ENCODE assay signal across 28 cellular contexts in genomic region chr3:138468451-138468850, GRCh38. TPM values are rescaled to one million over a fixed set of nuclear protein-coding genes. Genes with fewer than 3 reads are reported as not detected.
DNase-seq lines count a peak whose midpoint lies in the region; ATAC-seq, FAIRE-seq and TF ChIP-seq lines count a peak whose summit lies in the region.
"Had no signal": no experiment of that assay in that cellular context is flagged by ENCODE, and none has a peak within 500 bp of the region (broad histone marks: within the 10 kb centered on the region; RNA-seq: fewer than 3 reads in every experiment).

No MANE protein-coding gene starts in this region.

- no peaks in the 10 kb centered on the region for H3K9me3 ChIP-seq in esophagus muscularis mucosa
- H3K9me3 ChIP-seq in lower lobe of right lung = no peaks in the 10 kb centered on the region
- no peaks in the 10 kb centered on the region for H3K9me3 ChIP-seq in gastrocnemius medialis
- no peaks in the 10 kb centered on the region for H3K9me3 ChIP-seq in upper lobe of left lung
- H3K9me3 ChIP-seq in T-helper 17 cell (ENCODE audit: control insufficient read depth, low read length, poor library complexity, severe bottlenecking) = no peaks in the 10 kb centered on the region
- no peaks in the 10 kb centered on the region for H3K9me3 ChIP-seq in pancreas
- H3K9me3 ChIP-seq: BE2C, HAP-1, SJSA1 had no signal

- ATAC-seq in lower lobe of right lung (no peak), gastrocnemius medialis (peak; percentile 2 to 3), upper lobe of left lung (ENCODE audit: low FRiP score in 2 of 2) (no peak), HG02763 (IDR thresholded peaks at IDR 0.05; ENCODE audit: unreplicated experiment) (no peak), T-helper 17 cell (no peak), pancreas (no peak)
- ATAC-seq: HepG2, K562 had no signal

- in situ Hi-C loops in gastrocnemius medialis (cut with MboI; ENCODE audit: low sequenced_read_pairs in 4 of 4) = no loop called here

- TF ChIP-seq CTCF in esophagus muscularis mucosa (IDR thresholded peaks at IDR 0.05) (no peak), lower lobe of right lung (IDR thresholded peaks at IDR 0.05) (no peak), gastrocnemius medialis (IDR thresholded peaks at IDR 0.05 in 4 of 5, conservative IDR thresholded peaks at IDR 0.05 in 1 of 5) (no peak), upper lobe of left lung (IDR thresholded peaks at IDR 0.05) (no peak), pancreas (IDR thresholded peaks at IDR 0.05) (no peak)

- H3K4me1 ChIP-seq in esophagus muscularis mucosa (no peaks in the 10 kb centered on the region), lower lobe of right lung (peaks cover 8% of the 10 kb centered on the region), gastrocnemius medialis (peaks cover 15 to 37% of the 10 kb centered on the region in 2 donors), upper lobe of left lung (peaks cover 0 to 20% (median 13%) of the 10 kb centered on the region in 4 donors), pancreas (no peaks in the 10 kb centered on the region)
- H3K4me1 ChIP-seq: BE2C, HAP-1, SJSA1 had no signal

- FAIRE-seq in pancreas (lab: Jason Lieb, UNC) = no peak
- FAIRE-seq: GM12891, HepG2, K562 had no signal

- H3K36me3 Mint-ChIP-seq in T-helper 17 cell (ENCODE audit: low read depth) = no peaks in the 10 kb centered on the region
- H3K36me3 Mint-ChIP-seq: CD14-positive monocyte had no signal

- H3K27ac ChIP-seq in esophagus muscularis mucosa (replicated peaks in 1 of 4) = no peak overlapping the region
- peak overlapping the region; percentile 65 for H3K27ac ChIP-seq in lower lobe of right lung
- H3K27ac ChIP-seq in gastrocnemius medialis = peak overlapping the region; percentile 82 to 94 (median 87)
- peak overlapping the region; percentile 48 to 68 (median 63) for H3K27ac ChIP-seq in upper lobe of left lung
- H3K27ac ChIP-seq in pancreas = no peak overlapping the region
- H3K27ac ChIP-seq: PC-9, SJSA1 had no signal

- H3K4me3 Mint-ChIP-seq in T-helper 17 cell = no peak overlapping the region
- H3K4me3 Mint-ChIP-seq: CD14-positive monocyte had no signal

- H3K4me3 ChIP-seq in esophagus muscularis mucosa = no peak overlapping the region
- H3K4me3 ChIP-seq in lower lobe of right lung = no peak overlapping the region
- H3K4me3 ChIP-seq in gastrocnemius medialis = no peak overlapping the region
- no peak overlapping the region for H3K4me3 ChIP-seq in upper lobe of left lung
- H3K4me3 ChIP-seq in pancreas = no peak overlapping the region
- H3K4me3 ChIP-seq: HAP-1, K562, PC-9, SJSA1 had no signal

- no peak for TF ChIP-seq EP300 in esophagus muscularis mucosa (IDR thresholded peaks at IDR 0.05)
- TF ChIP-seq EP300 in upper lobe of left lung (IDR thresholded peaks at IDR 0.05) = no peak

- WGBS in esophagus muscularis mucosa = 74% methylated on average over 6 of the region's 6 CpGs
- 64 to 78% methylated on average over 6 of the region's 6 CpGs for WGBS in upper lobe of left lung, 2 donors
- WGBS in pancreas, 2 donors = 70 to 82% methylated on average over 6 of the region's 6 CpGs

- no peak overlapping the region for H3K27ac Mint-ChIP-seq in T-helper 17 cell
- H3K27ac Mint-ChIP-seq: CD14-positive monocyte had no signal

- H3K36me3 ChIP-seq in esophagus muscularis mucosa = no peaks in the 10 kb centered on the region
- H3K36me3 ChIP-seq in lower lobe of right lung = peaks cover 24% of the 10 kb centered on the region
- no peaks in the 10 kb centered on the region for H3K36me3 ChIP-seq in gastrocnemius medialis
- H3K36me3 ChIP-seq in upper lobe of left lung = peaks cover 0 to 55% (median 8%) of the 10 kb centered on the region in 4 donors
- no peaks in the 10 kb centered on the region for H3K36me3 ChIP-seq in pancreas
- H3K36me3 ChIP-seq: BE2C, HAP-1, SJSA1 had no signal

- intact Hi-C loops in esophagus muscularis mucosa (cut with DNase I) = no loop called here
- intact Hi-C loops in lower lobe of right lung (cut with DNase I) = no loop called here
- intact Hi-C loops in gastrocnemius medialis (cut with DNase I; ENCODE audit: low total_unique reads) = loop anchor here (2.0 kb wide), 1 partner anchor 26 kb away; no protein-coding TSS in a partner anchor
- intact Hi-C loops in pancreas (cut with DNase I) = loop anchor here in 1 of 3 donors (10.0 kb wide), 1 partner anchor 456 kb away; no protein-coding TSS in a partner anchor

- peak; percentile 80 for DNase-seq in esophagus muscularis mucosa (ENCODE audit: extremely low spot score)
- no peak for DNase-seq in lower lobe of right lung
- no peak for DNase-seq in gastrocnemius medialis
- no peak for DNase-seq in upper lobe of left lung
- DNase-seq in T-helper 17 cell = no peak
- DNase-seq in pancreas = no peak
- no peak for DNase-seq in central memory CD4-positive, alpha-beta T cell
- DNase-seq: Calu3, GF-D8, GOT3, Kasumi-1, NCI-H1092 treated with DMSO at 0.1 percent for 48 hours, NCI-H146, NCI-H1930, NCI-H2107, NCI-H446, NCI-H524 treated with DMSO at 0.1 percent for 48 hours, NCI-H774, PC-9 had no signal

- peaks cover 23% of the 10 kb centered on the region for H3K27me3 Mint-ChIP-seq in T-helper 17 cell

- H3K27me3 ChIP-seq in esophagus muscularis mucosa (peaks cover 0 to 10% (median 0%) of the 10 kb centered on the region in 4 donors), lower lobe of right lung (ENCODE audit: low read depth) (no peaks in the 10 kb centered on the region), gastrocnemius medialis (no peaks in the 10 kb centered on the region), upper lobe of left lung (no peaks in the 10 kb centered on the region), pancreas (no peaks in the 10 kb centered on the region)
- H3K27me3 ChIP-seq: BE2C, SJSA1 had no signal

- H3K4me1 Mint-ChIP-seq in T-helper 17 cell = no peaks in the 10 kb centered on the region

- TF ChIP-seq POLR2A in esophagus muscularis mucosa (IDR thresholded peaks at IDR 0.05; ENCODE audit: low read depth) (no peak), gastrocnemius medialis (IDR thresholded peaks at IDR 0.05) (no peak), upper lobe of left lung (IDR thresholded peaks at IDR 0.05) (no peak)

RNA-seq across cellular contexts. Expression of gene ESYT3, which starts 34.0 kb away (rescaled TPM):
- total RNA-seq in esophagus muscularis mucosa (1 to 10 TPM in 1 of 4 donors, under 1 TPM in 2, not detected in 1; 0.45 to 1.1 (median 0.83) TPM), lower lobe of right lung (40.3 TPM), gastrocnemius medialis (1 to 10 TPM in 1 of 4 donors, under 1 TPM in 3; 0.20 to 2.3 (median 0.77) TPM), upper lobe of left lung (10 to 100 TPM; 45.9 to 93.3 (median 54.6) TPM), T-helper 17 cell (under 1 TPM in 1 of 2 donors, not detected in 1; 0.40 TPM), pancreas (1 to 10 TPM in 4 of 6 donors, under 1 TPM in 2; 0.95 to 2.8 (median 1.4) TPM)
- 1 to 10 TPM; 1.2 to 2.1 TPM for polyA plus RNA-seq in pancreas
- total RNA-seq: HT-29, K562 had no signal
- polyA plus RNA-seq: CD14-positive monocyte, K562 had no signal

Comparison
In these comparisons a context has a peak if more than half of its experiments do, and no peak if none do; other contexts are left out.
1. H3K27ac ChIP-seq: peak in lower lobe of right lung (single experiment), gastrocnemius medialis (4 of 4) and upper lobe of left lung (4 of 4); none in esophagus muscularis mucosa (0 of 4) and pancreas (0 of 4).
2. ATAC-seq: peak in gastrocnemius medialis (2 of 2); none in lower lobe of right lung (0 of 2), upper lobe of left lung (0 of 2), HG02763 (single experiment), T-helper 17 cell (single experiment) and pancreas (0 of 4).
3. RNA of gene ESYT3, which starts 34.0 kb away (total RNA-seq): 45.9 to 93.3 TPM in upper lobe of left lung and 40.3 TPM in lower lobe of right lung (single experiment); 0.95 to 2.8 TPM in pancreas, 0.20 to 2.3 TPM in gastrocnemius medialis, 0.45 to 1.1 TPM in esophagus muscularis mucosa and 0.40 TPM in T-helper 17 cell; every median in the first group is over 10 times any median in the second.